10 cellular contexts compared by ENCODE assay signal in genomic region chr1:115184260-115184950, GRCh38.
DNase-seq lines count a peak whose midpoint lies in the region; ATAC-seq and TF ChIP-seq lines count a peak whose summit lies in the region.
"Had no signal": no experiment of that assay in that cellular context is flagged by ENCODE, and none has a peak within 500 bp of the region (broad histone marks: within the 10 kb centered on the region; RNA-seq: fewer than 3 reads in every experiment).

No MANE protein-coding gene starts in this region.

- TF ChIP-seq CTCF in MCF 10A (IDR thresholded peaks at IDR 0.05; ENCODE audit: unreplicated experiment) (no peak), breast epithelium (IDR thresholded peaks at IDR 0.05) (no peak), WI38 (IDR thresholded peaks at IDR 0.05; ENCODE audit: low read depth, low read length) (no peak), left ventricle myocardium inferior (IDR thresholded peaks at IDR 0.05; ENCODE audit: borderline replicate concordance) (peak; percentile 34)

- BruUV-seq in MCF 10A (replicated peaks; lab: Mats Ljungman, UMichigan): no TSS peak

- peak overlapping the region; percentile 53 for H3K4me3 Mint-ChIP-seq in MCF 10A (ENCODE audit: unreplicated experiment)

- 14% methylated on average over 5 of the region's 5 CpGs for WGBS in aorta, 2 donors

- H3K4me1 ChIP-seq in breast epithelium: no peaks in the 10 kb centered on the region
- peaks cover 51% of the 10 kb centered on the region for H3K4me1 ChIP-seq in left ventricle myocardium inferior
- H3K4me1 ChIP-seq in aorta (ENCODE audit: control insufficient read depth in 1 of 2, insufficient read depth in 2 of 2, low read length in 2 of 2): no peaks in the 10 kb centered on the region
- H3K4me1 ChIP-seq: colonic mucosa had no signal

- intact Hi-C loops in MCF 10A (cut with micrococcal nuclease) (loop anchor here (2.0 kb wide), 1 partner anchor 16 kb away; no protein-coding TSS in a partner anchor), breast epithelium (cut with DNase I; ENCODE audit: low total_unique reads) (no loop called here), left ventricle myocardium inferior (cut with micrococcal nuclease) (no loop called here), aorta (cut with DNase I) (loop anchor here in 1 of 2 donors (2.0 to 5.0 kb wide), 3 partner anchors 50 to 243 kb away; no protein-coding TSS in a partner anchor)

- ATAC-seq in aorta (ENCODE audit: low FRiP score) (peak; percentile 73), HG02759 (IDR thresholded peaks at IDR 0.05; ENCODE audit: unreplicated experiment) (no peak), GM18868 (IDR thresholded peaks at IDR 0.05; ENCODE audit: unreplicated experiment) (no peak)

- no peak overlapping the region for H3K4me3 ChIP-seq in breast epithelium
- 0 out of 2 replicates have a peak overlapping the region, but pooled peaks have one; percentile 11 for H3K4me3 ChIP-seq in WI38 (ENCODE audit: low read depth, low read length)
- peak overlapping the region; percentile 46 for H3K4me3 ChIP-seq in left ventricle myocardium inferior
- H3K4me3 ChIP-seq in aorta (ENCODE audit: low read length in 2 of 2): no peak overlapping the region
- H3K4me3 ChIP-seq: colonic mucosa had no signal

- peaks cover 22% of the 10 kb centered on the region for H3K4me1 Mint-ChIP-seq in MCF 10A (ENCODE audit: insufficient read depth, unreplicated experiment)

- no peaks in the 10 kb centered on the region for H3K27me3 Mint-ChIP-seq in MCF 10A (ENCODE audit: insufficient read depth, unreplicated experiment)

- CTCF ChIA-PET in MCF 10A (lab: Yijun Ruan, JAX): interaction anchor here (0.5 to 1.4 kb wide), 7 partner anchors 9 to 424 kb away, joined by 3 to 4 read pairs (median 3); no protein-coding TSS in a partner anchor

- no peaks in the 10 kb centered on the region for H3K36me3 ChIP-seq in breast epithelium
- no peaks in the 10 kb centered on the region for H3K36me3 ChIP-seq in left ventricle myocardium inferior
- no peaks in the 10 kb centered on the region for H3K36me3 ChIP-seq in aorta (ENCODE audit: control insufficient read depth in 1 of 2, insufficient read depth in 2 of 2, low read length in 1 of 2)
- H3K36me3 ChIP-seq: colonic mucosa had no signal

- peaks cover 6% of the 10 kb centered on the region for H3K9me3 Mint-ChIP-seq in MCF 10A (ENCODE audit: unreplicated experiment)

- H3K27ac Mint-ChIP-seq in MCF 10A (ENCODE audit: low read depth, unreplicated experiment): peak overlapping the region; percentile 89

- H3K36me3 Mint-ChIP-seq in MCF 10A (ENCODE audit: insufficient read depth, unreplicated experiment): no peaks in the 10 kb centered on the region

- POLR2A ChIA-PET in MCF 10A (lab: Yijun Ruan, JAX): interaction anchor here (0.8 to 1.6 kb wide), 4 partner anchors 9 to 43 kb away, joined by 3 to 5 read pairs (median 3); no protein-coding TSS in a partner anchor

- H3K9me3 ChIP-seq in breast epithelium (no peaks in the 10 kb centered on the region), left ventricle myocardium inferior (replicated peaks) (no peaks in the 10 kb centered on the region), aorta (ENCODE audit: control insufficient read depth, low read length) (no peaks in the 10 kb centered on the region)
- H3K9me3 ChIP-seq: colonic mucosa had no signal

- no peak for DNase-seq in MCF 10A (ENCODE audit: unreplicated experiment)
- no peak for DNase-seq in breast epithelium (ENCODE audit: low spot score in 2 of 2)
- DNase-seq in left ventricle myocardium inferior: no peak
- no peak for DNase-seq in aorta
- no peak for DNase-seq in amniotic stem cell (lab: John Stamatoyannopoulos, UW)
- DNase-seq: NCI-H2171 had no signal

- no peaks in the 10 kb centered on the region for H3K27me3 ChIP-seq in breast epithelium
- H3K27me3 ChIP-seq in left ventricle myocardium inferior (ENCODE audit: low read depth): no peaks in the 10 kb centered on the region
- H3K27me3 ChIP-seq in aorta (ENCODE audit: control insufficient read depth in 1 of 2, insufficient read depth in 2 of 2, low read length in 1 of 2): no peaks in the 10 kb centered on the region
- H3K27me3 ChIP-seq: colonic mucosa had no signal

- H3K27ac ChIP-seq in breast epithelium (peak overlapping the region in 1 of 2 donors; percentile 50), left ventricle myocardium inferior (replicated peaks) (peak overlapping the region; percentile 92), aorta (ENCODE audit: low read depth in 1 of 2, low read length in 2 of 2) (peak overlapping the region; percentile 66 to 80)
- H3K27ac ChIP-seq: colonic mucosa had no signal

- TF ChIP-seq POLR2A in breast epithelium (IDR thresholded peaks at IDR 0.05): no peak

Comparison
In these comparisons a context has a peak if more than half of its experiments do, and no peak if none do; other contexts are left out.
1. H3K4me3 ChIP-seq: peak in WI38 (single experiment) and left ventricle myocardium inferior (single experiment); none in breast epithelium (0 of 3) and aorta (0 of 2).